9 cellular contexts compared by ENCODE assay signal in genomic region chr7:95279417-95279816, GRCh38. TPM values are rescaled to one million over a fixed set of nuclear protein-coding genes. Genes with fewer than 3 reads are reported as not detected.
"Had no signal": no experiment of that assay in that cellular context is flagged by ENCODE, and none has a peak within 500 bp of the region (broad histone marks: within the 10 kb centered on the region; RNA-seq: fewer than 3 reads in every experiment).

No MANE protein-coding gene starts in this region.

- H3K4me3 Mint-ChIP-seq: IgD-negative memory B cell had no signal

- H3K27ac Mint-ChIP-seq: IgD-negative memory B cell had no signal

- H3K4me3 ChIP-seq: K562 had no signal

- FAIRE-seq: HepG2, HTR-8/SVneo, K562 had no signal

- H3K27ac ChIP-seq: HL-60 had no signal

- H3K9me3 Mint-ChIP-seq: IgD-negative memory B cell had no signal

- H3K36me3 Mint-ChIP-seq: IgD-negative memory B cell had no signal

- DNase-seq: IMR-90, KBM-7, KG1 had no signal

- H3K4me1 Mint-ChIP-seq: IgD-negative memory B cell had no signal

- ATAC-seq: HepG2, K562 had no signal

RNA-seq across cellular contexts. Expression of gene PON1, which starts 44.9 kb away (rescaled TPM):
- total RNA-seq: HT1080, IMR-90, K562 had no signal
- polyA plus RNA-seq: IgD-negative memory B cell, IMR-90, K562 had no signal
